In the genomic region with DNA sequence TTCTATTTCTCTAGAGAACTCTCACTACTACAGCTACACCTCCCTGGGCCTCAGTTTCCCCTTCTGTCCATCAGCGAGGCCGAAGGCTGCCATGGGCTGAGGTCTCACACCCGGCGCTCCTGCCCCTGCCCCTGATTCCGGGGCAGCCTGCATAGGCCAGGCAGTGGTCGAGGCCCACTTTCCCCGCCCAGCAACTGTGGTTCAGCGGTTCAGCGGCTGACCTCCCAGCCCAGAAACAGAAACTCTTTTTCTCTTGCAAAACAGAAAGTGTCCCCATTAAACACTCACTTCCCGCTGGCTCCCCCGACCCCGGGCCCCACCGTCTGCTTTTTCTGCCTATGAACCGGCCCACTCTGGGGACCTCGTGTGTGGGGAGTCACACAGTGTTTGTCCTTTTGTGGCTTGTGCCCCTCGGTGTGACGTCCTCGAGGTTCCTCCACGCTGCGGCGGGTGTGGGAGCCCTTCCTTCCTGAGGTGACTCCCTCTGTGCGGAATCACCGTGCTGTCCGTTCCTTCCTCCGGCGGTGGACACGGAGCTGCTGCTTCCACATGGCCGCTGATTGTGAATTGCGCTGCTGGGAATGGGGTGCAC, we compare ENCODE assay signal across 1 cellular context.
A peak's percentile ranks its signal among the peaks of the same experiment; 100 is the strongest.
TF ChIP-seq lines count a peak whose summit lies in the region.

No MANE protein-coding gene starts in this region.

TF ChIP-seq in GM12878, 131 proteins besides CTCF, POLR2A, EP300 and RAD21 (continued from another document and continues in another):
- no peak for TF ChIP-seq ZNF207 (IDR thresholded peaks at IDR 0.05; ENCODE audit: borderline replicate concordance)
- peak; percentile 39 for TF ChIP-seq NR2C1 (IDR thresholded peaks at IDR 0.05)
- no peak for TF ChIP-seq SIX5 (IDR thresholded peaks at IDR 0.05; ENCODE audit: low read depth, low read length, severe bottlenecking)
- TF ChIP-seq PAX5 (IDR thresholded peaks at IDR 0.05; ENCODE audit: borderline replicate concordance, low read depth, low read length), result peak; percentile 67
- peak; percentile 89 for TF ChIP-seq NR2F1 (conservative IDR thresholded peaks at IDR 0.05)
- TF ChIP-seq SPI1 (IDR thresholded peaks at IDR 0.05; ENCODE audit: borderline replicate concordance, insufficient read depth, low read depth, low read length), result peak; percentile 12; the same call in 1 of the 2 replicates
- TF ChIP-seq LARP7 (IDR thresholded peaks at IDR 0.05), result no peak
- no peak for TF ChIP-seq NFYA (IDR thresholded peaks at IDR 0.05; ENCODE audit: borderline replicate concordance, low read depth, low read length)
- TF ChIP-seq, protein P1, sequence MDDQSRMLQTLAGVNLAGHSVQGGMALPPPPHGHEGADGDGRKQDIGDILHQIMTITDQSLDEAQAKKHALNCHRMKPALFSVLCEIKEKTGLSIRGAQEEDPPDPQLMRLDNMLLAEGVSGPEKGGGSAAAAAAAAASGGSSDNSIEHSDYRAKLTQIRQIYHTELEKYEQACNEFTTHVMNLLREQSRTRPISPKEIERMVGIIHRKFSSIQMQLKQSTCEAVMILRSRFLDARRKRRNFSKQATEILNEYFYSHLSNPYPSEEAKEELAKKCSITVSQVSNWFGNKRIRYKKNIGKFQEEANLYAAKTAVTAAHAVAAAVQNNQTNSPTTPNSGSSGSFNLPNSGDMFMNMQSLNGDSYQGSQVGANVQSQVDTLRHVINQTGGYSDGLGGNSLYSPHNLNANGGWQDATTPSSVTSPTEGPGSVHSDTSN (IDR thresholded peaks at IDR 0.05; ENCODE audit: insufficient replicate concordance, low read depth, low read length), result no peak
- TF ChIP-seq, protein P2, sequence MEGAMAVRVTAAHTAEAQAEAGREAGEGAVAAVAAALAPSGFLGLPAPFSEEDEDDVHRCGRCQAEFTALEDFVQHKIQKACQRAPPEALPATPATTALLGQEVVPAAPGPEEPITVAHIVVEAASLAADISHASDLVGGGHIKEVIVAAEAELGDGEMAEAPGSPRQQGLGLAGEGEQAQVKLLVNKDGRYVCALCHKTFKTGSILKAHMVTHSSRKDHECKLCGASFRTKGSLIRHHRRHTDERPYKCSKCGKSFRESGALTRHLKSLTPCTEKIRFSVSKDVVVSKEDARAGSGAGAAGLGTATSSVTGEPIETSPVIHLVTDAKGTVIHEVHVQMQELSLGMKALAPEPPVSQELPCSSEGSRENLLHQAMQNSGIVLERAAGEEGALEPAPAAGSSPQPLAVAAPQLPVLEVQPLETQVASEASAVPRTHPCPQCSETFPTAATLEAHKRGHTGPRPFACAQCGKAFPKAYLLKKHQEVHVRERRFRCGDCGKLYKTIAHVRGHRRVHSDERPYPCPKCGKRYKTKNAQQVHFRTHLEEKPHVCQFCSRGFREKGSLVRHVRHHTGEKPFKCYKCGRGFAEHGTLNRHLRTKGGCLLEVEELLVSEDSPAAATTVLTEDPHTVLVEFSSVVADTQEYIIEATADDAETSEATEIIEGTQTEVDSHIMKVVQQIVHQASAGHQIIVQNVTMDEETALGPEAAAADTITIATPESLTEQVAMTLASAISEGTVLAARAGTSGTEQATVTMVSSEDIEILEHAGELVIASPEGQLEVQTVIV (IDR thresholded peaks at IDR 0.05; ENCODE audit: borderline replicate concordance, partially characterized antibody), result no peak
- no peak; the same call in 1 of the 2 replicates for TF ChIP-seq ZNF24 (IDR thresholded peaks at IDR 0.05)
- TF ChIP-seq SMAD1 (IDR thresholded peaks at IDR 0.05; ENCODE audit: low read depth, partially characterized antibody), result no peak
- TF ChIP-seq ZNF622 (IDR thresholded peaks at IDR 0.05), result no peak
- TF ChIP-seq, protein P3, sequence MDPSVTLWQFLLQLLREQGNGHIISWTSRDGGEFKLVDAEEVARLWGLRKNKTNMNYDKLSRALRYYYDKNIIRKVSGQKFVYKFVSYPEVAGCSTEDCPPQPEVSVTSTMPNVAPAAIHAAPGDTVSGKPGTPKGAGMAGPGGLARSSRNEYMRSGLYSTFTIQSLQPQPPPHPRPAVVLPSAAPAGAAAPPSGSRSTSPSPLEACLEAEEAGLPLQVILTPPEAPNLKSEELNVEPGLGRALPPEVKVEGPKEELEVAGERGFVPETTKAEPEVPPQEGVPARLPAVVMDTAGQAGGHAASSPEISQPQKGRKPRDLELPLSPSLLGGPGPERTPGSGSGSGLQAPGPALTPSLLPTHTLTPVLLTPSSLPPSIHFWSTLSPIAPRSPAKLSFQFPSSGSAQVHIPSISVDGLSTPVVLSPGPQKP (IDR thresholded peaks at IDR 0.05; ENCODE audit: low read depth, low read length), result 0 out of 2 replicates have a peak, but pooled peaks have one; percentile 48
- TF ChIP-seq SMC3 (IDR thresholded peaks at IDR 0.05; ENCODE audit: borderline replicate concordance, low read length), result 0 out of 2 replicates have a peak, but pooled peaks have one; percentile 2
- TF ChIP-seq RCOR1 (conservative IDR thresholded peaks at IDR 0.05; ENCODE audit: low read depth, low read length), result no peak
- TF ChIP-seq PML (IDR thresholded peaks at IDR 0.05; ENCODE audit: low read length), result no peak
- no peak for TF ChIP-seq SIN3A (IDR thresholded peaks at IDR 0.05; ENCODE audit: low read depth, low read length)
- TF ChIP-seq SP1 (IDR thresholded peaks at IDR 0.05; ENCODE audit: low read depth, low read length), result peak; percentile 11
- TF ChIP-seq KLF5 (IDR thresholded peaks at IDR 0.05; ENCODE audit: partially characterized antibody), result no peak
- TF ChIP-seq NRF1 (conservative IDR thresholded peaks at IDR 0.05; ENCODE audit: low read depth, low read length), result no peak
- TF ChIP-seq, protein P4, sequence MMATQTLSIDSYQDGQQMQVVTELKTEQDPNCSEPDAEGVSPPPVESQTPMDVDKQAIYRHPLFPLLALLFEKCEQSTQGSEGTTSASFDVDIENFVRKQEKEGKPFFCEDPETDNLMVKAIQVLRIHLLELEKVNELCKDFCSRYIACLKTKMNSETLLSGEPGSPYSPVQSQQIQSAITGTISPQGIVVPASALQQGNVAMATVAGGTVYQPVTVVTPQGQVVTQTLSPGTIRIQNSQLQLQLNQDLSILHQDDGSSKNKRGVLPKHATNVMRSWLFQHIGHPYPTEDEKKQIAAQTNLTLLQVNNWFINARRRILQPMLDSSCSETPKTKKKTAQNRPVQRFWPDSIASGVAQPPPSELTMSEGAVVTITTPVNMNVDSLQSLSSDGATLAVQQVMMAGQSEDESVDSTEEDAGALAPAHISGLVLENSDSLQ (IDR thresholded peaks at IDR 0.05), result no peak
- TF ChIP-seq TAF1 (IDR thresholded peaks at IDR 0.05; ENCODE audit: borderline replicate concordance, low read depth, low read length), result no peak
- TF ChIP-seq RUNX3 (IDR thresholded peaks at IDR 0.05; ENCODE audit: low read length), result peak; percentile 84
- TF ChIP-seq NBN (IDR thresholded peaks at IDR 0.05), result 0 out of 2 replicates have a peak, but pooled peaks have one; percentile 40
- TF ChIP-seq IKZF1 (conservative IDR thresholded peaks at IDR 0.05), result peak; percentile 88
- TF ChIP-seq, protein P5, sequence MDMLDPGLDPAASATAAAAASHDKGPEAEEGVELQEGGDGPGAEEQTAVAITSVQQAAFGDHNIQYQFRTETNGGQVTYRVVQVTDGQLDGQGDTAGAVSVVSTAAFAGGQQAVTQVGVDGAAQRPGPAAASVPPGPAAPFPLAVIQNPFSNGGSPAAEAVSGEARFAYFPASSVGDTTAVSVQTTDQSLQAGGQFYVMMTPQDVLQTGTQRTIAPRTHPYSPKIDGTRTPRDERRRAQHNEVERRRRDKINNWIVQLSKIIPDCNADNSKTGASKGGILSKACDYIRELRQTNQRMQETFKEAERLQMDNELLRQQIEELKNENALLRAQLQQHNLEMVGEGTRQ (IDR thresholded peaks at IDR 0.05; ENCODE audit: borderline replicate concordance, low read depth, low read length), result no peak
- no peak for TF ChIP-seq NFXL1 (IDR thresholded peaks at IDR 0.05; ENCODE audit: borderline replicate concordance)
- TF ChIP-seq SREBF2 (IDR thresholded peaks at IDR 0.05; ENCODE audit: low read length), result no peak
- TF ChIP-seq TBL1XR1 (IDR thresholded peaks at IDR 0.05; ENCODE audit: low read depth, low read length), result no peak
- no peak for TF ChIP-seq SREBF1 (IDR thresholded peaks at IDR 0.05; ENCODE audit: low read length)
- peak; percentile 70 for TF ChIP-seq MTA2 (IDR thresholded peaks at IDR 0.05; ENCODE audit: low read depth)
- no peak for TF ChIP-seq SRF (IDR thresholded peaks at IDR 0.05; ENCODE audit: low read depth in 2 of 2, low read length in 2 of 2)
- no peak for TF ChIP-seq ZSCAN29 (IDR thresholded peaks at IDR 0.05)
- peak; percentile 45; the same call in 1 of the 2 replicates for TF ChIP-seq BACH1 (IDR thresholded peaks at IDR 0.05; ENCODE audit: borderline replicate concordance)
- no peak for TF ChIP-seq FOXM1 (IDR thresholded peaks at IDR 0.05; ENCODE audit: low read depth, low read length)
- no peak for TF ChIP-seq SUZ12 (IDR thresholded peaks at IDR 0.05; ENCODE audit: unreplicated experiment)
- no peak for TF ChIP-seq MEF2A (IDR thresholded peaks at IDR 0.05; ENCODE audit: insufficient read depth, low read depth, low read length)
- TF ChIP-seq CBFB (IDR thresholded peaks at IDR 0.05; ENCODE audit: low read depth), result peak; percentile 27; the same call in 1 of the 2 replicates
- no peak for TF ChIP-seq ETV6 (conservative IDR thresholded peaks at IDR 0.05 in 1 of 2, IDR thresholded peaks at IDR 0.05 in 1 of 2; ENCODE audit: borderline replicate concordance in 1 of 2, low read depth in 1 of 2)
- TF ChIP-seq, protein P6, sequence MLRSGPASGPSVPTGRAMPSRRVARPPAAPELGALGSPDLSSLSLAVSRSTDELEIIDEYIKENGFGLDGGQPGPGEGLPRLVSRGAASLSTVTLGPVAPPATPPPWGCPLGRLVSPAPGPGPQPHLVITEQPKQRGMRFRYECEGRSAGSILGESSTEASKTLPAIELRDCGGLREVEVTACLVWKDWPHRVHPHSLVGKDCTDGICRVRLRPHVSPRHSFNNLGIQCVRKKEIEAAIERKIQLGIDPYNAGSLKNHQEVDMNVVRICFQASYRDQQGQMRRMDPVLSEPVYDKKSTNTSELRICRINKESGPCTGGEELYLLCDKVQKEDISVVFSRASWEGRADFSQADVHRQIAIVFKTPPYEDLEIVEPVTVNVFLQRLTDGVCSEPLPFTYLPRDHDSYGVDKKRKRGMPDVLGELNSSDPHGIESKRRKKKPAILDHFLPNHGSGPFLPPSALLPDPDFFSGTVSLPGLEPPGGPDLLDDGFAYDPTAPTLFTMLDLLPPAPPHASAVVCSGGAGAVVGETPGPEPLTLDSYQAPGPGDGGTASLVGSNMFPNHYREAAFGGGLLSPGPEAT (IDR thresholded peaks at IDR 0.05; ENCODE audit: low read depth), result peak; percentile 51; the same call in 1 of the 2 replicates
- TF ChIP-seq RAD51 (IDR thresholded peaks at IDR 0.05), result no peak
- TF ChIP-seq CBX3 (IDR thresholded peaks at IDR 0.05; ENCODE audit: borderline replicate concordance, low read depth), result no peak
- no peak for TF ChIP-seq KDM1A (IDR thresholded peaks at IDR 0.05; ENCODE audit: borderline replicate concordance)
- TF ChIP-seq EGR1 (IDR thresholded peaks at IDR 0.05; ENCODE audit: borderline replicate concordance in 1 of 2, low read depth in 2 of 2, low read length in 2 of 2), result no peak
- 0 out of 2 replicates have a peak, but pooled peaks have one; percentile 4 for TF ChIP-seq BCL11A (IDR thresholded peaks at IDR 0.05; ENCODE audit: low read depth, low read length)
- no peak for TF ChIP-seq CHD4 (IDR thresholded peaks at IDR 0.05)
- no peak for TF ChIP-seq JUND (IDR thresholded peaks at IDR 0.05; ENCODE audit: low read depth, low read length)
- TF ChIP-seq BRCA1 (IDR thresholded peaks at IDR 0.05; ENCODE audit: low read depth, low read length), result no peak
- TF ChIP-seq POU2F2 (IDR thresholded peaks at IDR 0.05; ENCODE audit: borderline replicate concordance, low read depth, low read length), result no peak
- TF ChIP-seq ZBED1 (IDR thresholded peaks at IDR 0.05; ENCODE audit: borderline replicate concordance), result no peak
- no peak for TF ChIP-seq TCF7 (IDR thresholded peaks at IDR 0.05; ENCODE audit: borderline replicate concordance)
- no peak for TF ChIP-seq RBBP5 (conservative IDR thresholded peaks at IDR 0.05)
- TF ChIP-seq, protein P7, sequence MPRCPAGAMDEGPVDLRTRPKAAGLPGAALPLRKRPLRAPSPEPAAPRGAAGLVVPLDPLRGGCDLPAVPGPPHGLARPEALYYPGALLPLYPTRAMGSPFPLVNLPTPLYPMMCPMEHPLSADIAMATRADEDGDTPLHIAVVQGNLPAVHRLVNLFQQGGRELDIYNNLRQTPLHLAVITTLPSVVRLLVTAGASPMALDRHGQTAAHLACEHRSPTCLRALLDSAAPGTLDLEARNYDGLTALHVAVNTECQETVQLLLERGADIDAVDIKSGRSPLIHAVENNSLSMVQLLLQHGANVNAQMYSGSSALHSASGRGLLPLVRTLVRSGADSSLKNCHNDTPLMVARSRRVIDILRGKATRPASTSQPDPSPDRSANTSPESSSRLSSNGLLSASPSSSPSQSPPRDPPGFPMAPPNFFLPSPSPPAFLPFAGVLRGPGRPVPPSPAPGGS (IDR thresholded peaks at IDR 0.05; ENCODE audit: borderline replicate concordance, insufficient read depth, low read depth, low read length, poor library complexity, severe bottlenecking), result no peak
- TF ChIP-seq TARDBP (IDR thresholded peaks at IDR 0.05; ENCODE audit: borderline replicate concordance), result no peak
- TF ChIP-seq, protein P8, sequence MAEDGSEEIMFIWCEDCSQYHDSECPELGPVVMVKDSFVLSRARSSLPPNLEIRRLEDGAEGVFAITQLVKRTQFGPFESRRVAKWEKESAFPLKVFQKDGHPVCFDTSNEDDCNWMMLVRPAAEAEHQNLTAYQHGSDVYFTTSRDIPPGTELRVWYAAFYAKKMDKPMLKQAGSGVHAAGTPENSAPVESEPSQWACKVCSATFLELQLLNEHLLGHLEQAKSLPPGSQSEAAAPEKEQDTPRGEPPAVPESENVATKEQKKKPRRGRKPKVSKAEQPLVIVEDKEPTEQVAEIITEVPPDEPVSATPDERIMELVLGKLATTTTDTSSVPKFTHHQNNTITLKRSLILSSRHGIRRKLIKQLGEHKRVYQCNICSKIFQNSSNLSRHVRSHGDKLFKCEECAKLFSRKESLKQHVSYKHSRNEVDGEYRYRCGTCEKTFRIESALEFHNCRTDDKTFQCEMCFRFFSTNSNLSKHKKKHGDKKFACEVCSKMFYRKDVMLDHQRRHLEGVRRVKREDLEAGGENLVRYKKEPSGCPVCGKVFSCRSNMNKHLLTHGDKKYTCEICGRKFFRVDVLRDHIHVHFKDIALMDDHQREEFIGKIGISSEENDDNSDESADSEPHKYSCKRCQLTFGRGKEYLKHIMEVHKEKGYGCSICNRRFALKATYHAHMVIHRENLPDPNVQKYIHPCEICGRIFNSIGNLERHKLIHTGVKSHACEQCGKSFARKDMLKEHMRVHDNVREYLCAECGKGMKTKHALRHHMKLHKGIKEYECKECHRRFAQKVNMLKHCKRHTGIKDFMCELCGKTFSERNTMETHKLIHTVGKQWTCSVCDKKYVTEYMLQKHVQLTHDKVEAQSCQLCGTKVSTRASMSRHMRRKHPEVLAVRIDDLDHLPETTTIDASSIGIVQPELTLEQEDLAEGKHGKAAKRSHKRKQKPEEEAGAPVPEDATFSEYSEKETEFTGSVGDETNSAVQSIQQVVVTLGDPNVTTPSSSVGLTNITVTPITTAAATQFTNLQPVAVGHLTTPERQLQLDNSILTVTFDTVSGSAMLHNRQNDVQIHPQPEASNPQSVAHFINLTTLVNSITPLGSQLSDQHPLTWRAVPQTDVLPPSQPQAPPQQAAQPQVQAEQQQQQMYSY (CRISPR knock-in tag; IDR thresholded peaks at IDR 0.05), result no peak
- 0 out of 2 replicates have a peak, but pooled peaks have one; percentile 11 for TF ChIP-seq GABPA (IDR thresholded peaks at IDR 0.05; ENCODE audit: low read depth)
- TF ChIP-seq EED (IDR thresholded peaks at IDR 0.05; ENCODE audit: low read depth), result peak; percentile 68
- no peak for TF ChIP-seq IRF4 (IDR thresholded peaks at IDR 0.05; ENCODE audit: low read depth, low read length)
- TF ChIP-seq TCF12 (IDR thresholded peaks at IDR 0.05; ENCODE audit: low read depth, low read length), result no peak
- TF ChIP-seq CHD2 (IDR thresholded peaks at IDR 0.05; ENCODE audit: borderline replicate concordance, low read depth, low read length), result no peak
